7 cellular contexts compared by ENCODE assay signal in the genomic region with DNA sequence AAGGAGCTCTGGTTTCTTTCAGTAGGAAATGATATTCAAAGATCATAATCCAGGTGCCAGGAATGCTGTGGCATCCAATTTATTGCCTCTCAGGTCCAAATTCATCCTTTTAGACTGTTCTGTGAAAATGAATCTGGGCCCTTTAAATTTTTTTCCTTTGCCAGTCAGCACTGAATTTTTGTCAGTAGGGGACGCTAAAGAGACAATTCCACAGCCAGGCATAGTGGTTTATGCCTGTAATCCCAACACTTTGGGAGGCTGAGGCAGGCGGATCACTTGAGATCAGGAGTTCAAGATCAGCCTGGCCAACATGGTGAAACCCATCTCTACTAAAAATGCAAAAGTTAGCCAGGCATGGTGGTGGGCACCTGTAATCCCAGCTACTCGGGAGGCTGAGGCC.
DNase-seq lines count a peak whose midpoint lies in the region; ATAC-seq and TF ChIP-seq lines count a peak whose summit lies in the region.
"Not testable (repeated sequence)": the region's sequence is repeated elsewhere in the genome, so short reads cannot be mapped to it uniquely, and the experiment has no call there.

No MANE protein-coding gene starts in this region.

- TF ChIP-seq RAD21 in SK-N-SH (IDR thresholded peaks at IDR 0.05; ENCODE audit: low read length) = not testable (repeated sequence)

- not testable (repeated sequence) for H3K9me3 ChIP-seq in DND-41 (ENCODE audit: insufficient read depth, low read length, severe bottlenecking); HUES48 (ENCODE audit: control insufficient read depth, insufficient read depth, low read length); SK-N-SH; iPS-18a (ENCODE audit: control insufficient read depth, low read depth, low read length); neural progenitor cell (ENCODE audit: low read depth)

- H3K9ac ChIP-seq in DND-41 (ENCODE audit: low read depth, low read length); HUES48 (ENCODE audit: low read depth, low read length); SK-N-SH; iPS-18a (ENCODE audit: low read length); neural progenitor cell: not testable (repeated sequence)

- not testable (repeated sequence) for H3K27ac Mint-ChIP-seq in neural progenitor cell

- not testable (repeated sequence) for H2AFZ ChIP-seq in DND-41 (ENCODE audit: low read depth, low read length); SK-N-SH (ENCODE audit: low read depth); neural progenitor cell (replicated peaks)

- H3K36me3 ChIP-seq in DND-41 (ENCODE audit: insufficient read depth, low read length); HUES48 (ENCODE audit: control insufficient read depth, insufficient read depth, low read length); SK-N-SH (replicated peaks in 1 of 2; ENCODE audit: control insufficient read depth in 1 of 2, insufficient read depth in 2 of 2, low read length in 1 of 2); iPS-18a (ENCODE audit: control insufficient read depth, low read depth, low read length); neural progenitor cell: not testable (repeated sequence)

- not testable (repeated sequence) for H3F3A ChIP-seq in SK-N-SH (replicated peaks; ENCODE audit: insufficient read depth)
- peaks cover 44% of the 10 kb centered on the region for H3F3A ChIP-seq in neural progenitor cell (ENCODE audit: low read depth)

- H3K4me3 Mint-ChIP-seq in neural progenitor cell = not testable (repeated sequence)

- peak; percentile 14 for TF ChIP-seq CTCF in DND-41 (IDR thresholded peaks at IDR 0.05; ENCODE audit: borderline replicate concordance, extremely low read depth, low read length, poor library complexity, severe bottlenecking)
- peak; percentile 22; the same call in 1 of the 2 replicates for TF ChIP-seq CTCF in SK-N-SH (IDR thresholded peaks at IDR 0.05)
- TF ChIP-seq CTCF in epithelial cell of proximal tubule (conservative IDR thresholded peaks at IDR 0.05; ENCODE audit: low read depth, low read length) = peak; percentile 24
- peak; percentile 5 for TF ChIP-seq CTCF in neural progenitor cell (IDR thresholded peaks at IDR 0.05)

- H4K20me1 ChIP-seq in DND-41 (ENCODE audit: insufficient read depth, low read length); SK-N-SH (ENCODE audit: insufficient read depth); neural progenitor cell (ENCODE audit: low read depth): not testable (repeated sequence)

- peaks cover 22% of the 10 kb centered on the region for H3K4me1 Mint-ChIP-seq in neural progenitor cell

- CTCF ChIA-PET in SK-N-SH (lab: Yijun Ruan, JAX) = interaction anchor here (1.0 kb wide), 1 partner anchor 54 kb away, joined by 3 read pairs; no protein-coding TSS in a partner anchor

- not testable (repeated sequence) for H3K9me2 ChIP-seq in SK-N-SH

- H3K27me3 Mint-ChIP-seq in neural progenitor cell (ENCODE audit: insufficient read depth, low read depth) = not testable (repeated sequence)

- H3K4me1 ChIP-seq in DND-41 (ENCODE audit: insufficient read depth, low read length); SK-N-SH (ENCODE audit: control insufficient read depth in 1 of 2, insufficient read depth in 2 of 2, low read depth in 1 of 2, low read length in 1 of 2): not testable (repeated sequence)
- H3K4me1 ChIP-seq in HUES48 (ENCODE audit: control insufficient read depth, insufficient read depth, low read length) (peaks cover 33% of the 10 kb centered on the region), iPS-18a (ENCODE audit: control insufficient read depth, low read depth, low read length) (peaks cover 32% of the 10 kb centered on the region), neural progenitor cell (peaks cover 35% of the 10 kb centered on the region)

- H3K27ac ChIP-seq in DND-41 (ENCODE audit: low read length); SK-N-SH (ENCODE audit: low read depth in 2 of 2, low read length in 1 of 2); neural progenitor cell: not testable (repeated sequence)
- H3K27ac ChIP-seq in HUES48 (ENCODE audit: low read depth, low read length) = peak overlapping the region; percentile 92
- H3K27ac ChIP-seq in iPS-18a (ENCODE audit: low read length) = peak overlapping the region; percentile 67

- not testable (repeated sequence) for H3K27me3 ChIP-seq in DND-41 (ENCODE audit: insufficient read depth, low read length, poor library complexity); HUES48 (ENCODE audit: control insufficient read depth, insufficient read depth, low read length); SK-N-SH (ENCODE audit: insufficient read depth); iPS-18a (ENCODE audit: control insufficient read depth, insufficient read depth, low read length); neural progenitor cell

- H3K79me2 ChIP-seq in DND-41 (ENCODE audit: insufficient read depth, low read length); SK-N-SH (ENCODE audit: insufficient read depth); neural progenitor cell (ENCODE audit: low read depth): not testable (repeated sequence)

- WGBS in SK-N-SH (ENCODE audit: low lambda C conversion rate) = 0% methylated on average over 2 of the region's 3 CpGs

- TF ChIP-seq EP300 in SK-N-SH (IDR thresholded peaks at IDR 0.05; ENCODE audit: borderline replicate concordance in 1 of 2, low read depth in 1 of 2, low read length in 1 of 2) = not testable (repeated sequence)

- POLR2A ChIA-PET in SK-N-SH (lab: Yijun Ruan, JAX) = not testable (repeated sequence)

- not testable (repeated sequence) for DNase-seq in DND-41; SK-N-SH; epithelial cell of proximal tubule (ENCODE audit: low read depth); neural progenitor cell (ENCODE audit: low spot score)
- DNase-seq in NCI-H82 (lab: John Stamatoyannopoulos, UW) = peak; percentile 1

- ATAC-seq in DND-41 (ENCODE audit: insufficient read depth, low read depth) = not testable (repeated sequence)

- H3K4me3 ChIP-seq in DND-41 (ENCODE audit: low read depth in 1 of 2, low read length in 2 of 2); HUES48 (ENCODE audit: low read depth, low read length); SK-N-SH (ENCODE audit: low read depth in 2 of 2, low read length in 1 of 2); epithelial cell of proximal tubule (ENCODE audit: low read depth, low read length); iPS-18a (ENCODE audit: low read length); neural progenitor cell: not testable (repeated sequence)

- not testable (repeated sequence) for H3K36me3 Mint-ChIP-seq in neural progenitor cell

- not testable (repeated sequence) for H3K9me3 Mint-ChIP-seq in neural progenitor cell

- H3K4me2 ChIP-seq in DND-41 (ENCODE audit: insufficient read depth, low read length); SK-N-SH; neural progenitor cell: not testable (repeated sequence)
